Comparison of ENCODE assay signal across 9 cellular contexts in genomic region chr19:55319786-55320185, GRCh38. TPM values are rescaled to one million over a fixed set of nuclear protein-coding genes. Genes with fewer than 3 reads are reported as not detected.
DNase-seq lines count a peak whose midpoint lies in the region; ATAC-seq and TF ChIP-seq lines count a peak whose summit lies in the region.
"Had no signal": no experiment of that assay in that cellular context is flagged by ENCODE, and none has a peak within 500 bp of the region (broad histone marks: within the 10 kb centered on the region; RNA-seq: fewer than 3 reads in every experiment).

No MANE protein-coding gene starts in this region.

- H3K9me2 ChIP-seq in GM23248 (ENCODE audit: insufficient read depth) (no peaks in the 10 kb centered on the region), OCI-LY1 (ENCODE audit: low read depth, low read length) (no peaks in the 10 kb centered on the region)

- no peaks in the 10 kb centered on the region for H3K4me1 ChIP-seq in GM23248 (ENCODE audit: insufficient read depth)
- H3K4me1 ChIP-seq in OCI-LY1 (ENCODE audit: insufficient read depth, low read length, severe bottlenecking), result peaks cover 5% of the 10 kb centered on the region

- H3K4me3 ChIP-seq in GM23248 (no peak overlapping the region), OCI-LY1 (ENCODE audit: low read depth, low read length, poor library complexity, severe bottlenecking) (no peak overlapping the region), fibroblast of villous mesenchyme (ENCODE audit: low read depth, low read length) (no peak overlapping the region)

- H3K27me3 ChIP-seq in GM23248 (replicated peaks; ENCODE audit: insufficient read depth) (no peaks in the 10 kb centered on the region), OCI-LY1 (ENCODE audit: insufficient read depth, low read length) (peaks cover 9% of the 10 kb centered on the region; the same call in 1 of the 2 replicates)

- H3K9me3 ChIP-seq in GM23248 (ENCODE audit: low read depth), result no peaks in the 10 kb centered on the region
- H3K9me3 ChIP-seq in OCI-LY1 (ENCODE audit: low read length), result no peaks in the 10 kb centered on the region

- no peak overlapping the region for H3K4me2 ChIP-seq in GM23248 (ENCODE audit: unreplicated experiment)
- peak overlapping the region; percentile 4; the same call in 1 of the 2 replicates for H3K4me2 ChIP-seq in OCI-LY1 (ENCODE audit: low read length)

- ATAC-seq in HG03196 (IDR thresholded peaks at IDR 0.05; ENCODE audit: unreplicated experiment), result no peak

- intact Hi-C loops in posterior cingulate gyrus (cut with DNase I), result no loop called here

- DNase-seq in GM23248 (peak; percentile 72), fibroblast of villous mesenchyme (ENCODE audit: low read depth) (peak; percentile 28), posterior cingulate gyrus (peak in 8 of 10 donors; percentile 46 to 93 (median 50)), occipital lobe (lab: John Stamatoyannopoulos, UW) (no peak), UCSD-AML1 (lab: John Stamatoyannopoulos, UW; ENCODE audit: unreplicated experiment) (no peak), NCI-H128 (lab: John Stamatoyannopoulos, UW; ENCODE audit: unreplicated experiment) (no peak)
- DNase-seq: T1000 had no signal

- no peaks in the 10 kb centered on the region for H3K36me3 ChIP-seq in GM23248 (ENCODE audit: low read depth)
- no peaks in the 10 kb centered on the region for H3K36me3 ChIP-seq in OCI-LY1 (ENCODE audit: insufficient read depth, low read length)

- in situ Hi-C loops in GM23248 (cut with MboI), result no loop called here

- H3K27ac ChIP-seq in GM23248 (no peak overlapping the region), OCI-LY1 (ENCODE audit: low read depth, low read length, poor library complexity, severe bottlenecking) (no peak overlapping the region)

- H3K79me2 ChIP-seq in GM23248 (ENCODE audit: insufficient read depth) (no peaks in the 10 kb centered on the region), OCI-LY1 (ENCODE audit: insufficient read depth, low read length) (no peaks in the 10 kb centered on the region)

- TF ChIP-seq CTCF in OCI-LY1 (IDR thresholded peaks at IDR 0.05; ENCODE audit: low read length), result no peak
- TF ChIP-seq CTCF in fibroblast of villous mesenchyme (IDR thresholded peaks at IDR 0.05; ENCODE audit: insufficient read depth, low read depth, low read length), result no peak

- H3F3A ChIP-seq in GM23248 (ENCODE audit: insufficient read depth) (no peaks in the 10 kb centered on the region), OCI-LY1 (ENCODE audit: insufficient read depth, low read length) (no peaks in the 10 kb centered on the region)

- no peak overlapping the region for H3K9ac ChIP-seq in GM23248
- no peak overlapping the region for H3K9ac ChIP-seq in OCI-LY1 (ENCODE audit: low read length)

- H2AFZ ChIP-seq in GM23248, result peak overlapping the region; percentile 68
- H2AFZ ChIP-seq in OCI-LY1 (ENCODE audit: low read length), result no peak overlapping the region

- 8 to 9% methylated on average over 20 to 21 of the region's 21 CpGs for WGBS in GM23248 (ENCODE audit: low coverage in 1 of 2, low lambda C conversion rate in 2 of 2, missing lambda C conversion rate in 2 of 2), 2 experiments

- no peaks in the 10 kb centered on the region for H4K20me1 ChIP-seq in GM23248 (ENCODE audit: insufficient read depth)
- no peaks in the 10 kb centered on the region for H4K20me1 ChIP-seq in OCI-LY1 (ENCODE audit: insufficient read depth, low read length)

RNA-seq across cellular contexts. Expression of gene TMEM150B, which starts 5.4 kb away (rescaled TPM):
- total RNA-seq in GM23248 (2014; rRNA removed; shearing (Covaris generic)), result not detected in 2 replicates
- polyA plus RNA-seq in GM23248 (2016; fragmentation: Nextera tagmentation; extraction: Ambion mirVana), result not detected in 2 replicates
- total RNA-seq in fibroblast of villous mesenchyme (not detected in 2 replicates), occipital lobe (0.47 TPM)

RNA-seq across cellular contexts. Expression of gene KMT5C, which starts 19.9 kb away (rescaled TPM):
- 8.1 and 8.6 TPM in 2 replicates for total RNA-seq in GM23248 (2014; rRNA removed; shearing (Covaris generic))
- 1.9 and 2.7 TPM in 2 replicates for polyA plus RNA-seq in GM23248 (2016; fragmentation: Nextera tagmentation; extraction: Ambion mirVana)
- 6.9 and 8.7 TPM in 2 replicates for total RNA-seq in fibroblast of villous mesenchyme
- 6.9 TPM for total RNA-seq in occipital lobe

RNA-seq across cellular contexts. Expression of gene COX6B2, which starts 34.7 kb away (rescaled TPM):
- not detected in 2 replicates for total RNA-seq in GM23248 (2014; rRNA removed; shearing (Covaris generic))
- polyA plus RNA-seq in GM23248 (2016; fragmentation: Nextera tagmentation; extraction: Ambion mirVana), result not detected in 2 replicates
- total RNA-seq in fibroblast of villous mesenchyme (under 0.01 TPM in 1 of 2 replicates, not detected in the other), occipital lobe (not detected)

RNA-seq across cellular contexts. Expression of gene BRSK1, which starts 36.0 kb away (rescaled TPM):
- total RNA-seq in GM23248 (2014; rRNA removed; shearing (Covaris generic)), result 1.9 and 11.9 TPM in 2 replicates
- 0.39 and 0.55 TPM in 2 replicates for polyA plus RNA-seq in GM23248 (2016; fragmentation: Nextera tagmentation; extraction: Ambion mirVana)
- total RNA-seq in fibroblast of villous mesenchyme (5.6 and 6.1 TPM in 2 replicates), occipital lobe (67.1 TPM)

RNA-seq across cellular contexts. Expression of gene HSPBP1, which starts 39.9 kb away (rescaled TPM):
- total RNA-seq in GM23248 (2014; rRNA removed; shearing (Covaris generic)), result 31.9 and 42.5 TPM in 2 replicates
- polyA plus RNA-seq in GM23248 (2016; fragmentation: Nextera tagmentation; extraction: Ambion mirVana), result 60.2 and 62.5 TPM in 2 replicates
- 25.0 and 31.9 TPM in 2 replicates for total RNA-seq in fibroblast of villous mesenchyme
- total RNA-seq in occipital lobe, result 23.4 TPM

Comparison
In these comparisons a context has a peak if more than half of its experiments do, and no peak if none do; other contexts are left out.
1. DNase-seq: peak in GM23248 (single experiment), fibroblast of villous mesenchyme (single experiment) and posterior cingulate gyrus (8 of 10); none in occipital lobe (single experiment), UCSD-AML1 (single experiment) and NCI-H128 (single experiment).